8 cellular contexts compared by ENCODE assay signal in genomic region chr4:16205298-16206164, GRCh38. TPM values are rescaled to one million over a fixed set of nuclear protein-coding genes. Genes with fewer than 3 reads are reported as not detected.
DNase-seq lines count a peak whose midpoint lies in the region; ATAC-seq, FAIRE-seq and TF ChIP-seq lines count a peak whose summit lies in the region.

No MANE protein-coding gene starts in this region.

- TF ChIP-seq CTCF in nephron (IDR thresholded peaks at IDR 0.05; ENCODE audit: unreplicated experiment in 3 of 3), result peak; percentile 53 to 65 (median 61)

- H3K27me3 Mint-ChIP-seq in nephron (ENCODE audit: low read depth), result no peaks in the 10 kb centered on the region

- peaks cover 13% of the 10 kb centered on the region for H3K4me1 Mint-ChIP-seq in nephron

- no peak overlapping the region for H3K27ac Mint-ChIP-seq in nephron

- no peak overlapping the region for H3K4me3 Mint-ChIP-seq in nephron

- H3K9me3 Mint-ChIP-seq in nephron, result no peaks in the 10 kb centered on the region

- no peaks in the 10 kb centered on the region for H3K36me3 Mint-ChIP-seq in nephron (ENCODE audit: low read depth)

- DNase-seq in DMS53 treated with DMSO at 0.1 percent for 48 hours (lab: John Stamatoyannopoulos, UW; ENCODE audit: unreplicated experiment) (peak; percentile 73), GM19239 (ENCODE audit: insufficient read length, low spot score) (peak; percentile 33), NCI-H82 treated with DMSO at 0.1 percent for 48 hours (lab: John Stamatoyannopoulos, UW; ENCODE audit: unreplicated experiment) (peak; percentile 44), dermis blood vessel endothelial cell (peak; percentile 43), NCI-H1436 treated with DMSO at 0.1 percent for 48 hours (lab: John Stamatoyannopoulos, UW) (no peak), activated gamma-delta T cell treated with Interleukin-2 at 50 U/mL for 16 hours (no peak)

- peak; percentile 91 for ATAC-seq in HG03135 (IDR thresholded peaks at IDR 0.05; ENCODE audit: unreplicated experiment)

- peak; percentile 95 for FAIRE-seq in GM19239 (lab: Jason Lieb, UNC)

RNA-seq across cellular contexts. Expression of gene TAPT1, which starts 20.7 kb away (rescaled TPM):
- total RNA-seq in dermis blood vessel endothelial cell, result 17.4 and 22.3 TPM in 2 replicates

Comparison
In these comparisons a context has a peak if more than half of its experiments do, and no peak if none do; other contexts are left out.
1. DNase-seq: peak in DMS53 treated with DMSO at 0.1 percent for 48 hours (single experiment), GM19239 (single experiment), NCI-H82 treated with DMSO at 0.1 percent for 48 hours (single experiment) and dermis blood vessel endothelial cell (single experiment); none in NCI-H1436 treated with DMSO at 0.1 percent for 48 hours (single experiment) and activated gamma-delta T cell treated with Interleukin-2 at 50 U/mL for 16 hours (single experiment).